In the genomic region with DNA sequence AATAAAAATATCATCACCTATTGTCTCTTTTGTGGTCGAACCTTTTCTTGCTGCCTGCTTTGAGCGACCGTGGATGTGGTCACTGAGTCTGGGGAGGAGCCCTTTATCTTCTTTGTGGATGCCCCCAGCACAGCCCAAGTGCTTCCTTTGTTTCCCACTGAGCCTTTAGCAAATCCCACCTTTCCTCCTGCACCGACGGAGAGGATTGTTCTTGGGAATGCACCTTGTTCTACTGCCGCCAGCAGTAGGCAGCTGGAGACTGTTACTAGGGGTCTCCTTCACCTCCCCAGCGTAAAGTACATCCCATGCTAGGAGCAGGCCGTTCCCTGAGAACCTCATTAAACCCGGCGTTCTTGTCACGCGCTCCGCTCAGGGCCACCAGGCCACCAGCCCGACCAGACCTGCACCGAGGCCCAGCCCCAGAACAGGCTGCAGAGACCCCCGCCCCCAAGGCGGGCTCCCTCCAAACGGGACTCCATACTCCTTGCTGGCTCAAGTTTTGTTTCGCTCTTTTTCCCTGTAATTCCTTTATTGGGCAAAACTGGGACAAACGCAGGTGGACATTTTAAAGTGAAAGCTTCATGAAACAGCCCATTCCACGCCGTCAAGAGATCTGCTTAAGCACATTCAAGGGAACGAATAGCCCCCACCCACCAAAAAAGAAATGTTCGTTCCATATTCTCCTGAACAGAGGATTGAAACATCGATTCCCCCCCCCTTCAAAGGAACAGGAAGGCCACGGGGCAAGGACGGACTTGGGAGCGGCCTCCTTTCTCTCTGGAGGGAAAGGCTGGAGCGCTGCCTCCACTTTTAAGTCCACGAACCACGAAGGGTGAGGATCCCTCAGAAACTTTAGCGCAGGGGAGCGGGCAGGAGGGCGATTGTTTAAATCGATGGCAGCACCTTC, we compare ENCODE assay signal across 8 cellular contexts. TPM values are rescaled to one million over a fixed set of nuclear protein-coding genes. Genes with fewer than 3 reads are reported as not detected.
DNase-seq lines count a peak whose midpoint lies in the region; ATAC-seq, FAIRE-seq and TF ChIP-seq lines count a peak whose summit lies in the region.

No MANE protein-coding gene starts in this region.

- TF ChIP-seq CTCF in epithelial cell of proximal tubule (conservative IDR thresholded peaks at IDR 0.05; ENCODE audit: low read depth, low read length): peak; percentile 39
- no peak for TF ChIP-seq CTCF in suprapubic skin (IDR thresholded peaks at IDR 0.05)

- TF ChIP-seq POLR2A in GM12891 (IDR thresholded peaks at IDR 0.05; ENCODE audit: low read depth, low read length): no peak; the same call in 1 of the 2 replicates
- TF ChIP-seq POLR2A in suprapubic skin (IDR thresholded peaks at IDR 0.05): no peak

- WGBS in suprapubic skin: 2% methylated on average over 29 of the region's 35 CpGs

- no peak for FAIRE-seq in GM12891 (lab: Jason Lieb, UNC)

- H3K27me3 ChIP-seq in mononuclear cell (ENCODE audit: insufficient read depth, low read length) (no peaks in the 10 kb centered on the region), suprapubic skin (no peaks in the 10 kb centered on the region)

- peaks cover 20% of the 10 kb centered on the region for H3K36me3 ChIP-seq in suprapubic skin

- TF ChIP-seq EP300 in suprapubic skin (IDR thresholded peaks at IDR 0.05): no peak

- DNase-seq in A172 (ENCODE audit: low spot score) (peak; percentile 61), GM12891 (ENCODE audit: insufficient read length, low spot score) (no peak), NCI-H345 (lab: John Stamatoyannopoulos, UW) (peak; percentile 62), epithelial cell of proximal tubule (ENCODE audit: low read depth) (no peak), suprapubic skin (ENCODE audit: low spot score in 2 of 2) (peak; percentile 79 to 82)
- DNase-seq in activated CD8-positive, alpha-beta memory T cell treated with anti-CD3 and anti-CD28 coated beads for 24 hours: peak; percentile 84

- H3K9me3 ChIP-seq in mononuclear cell (ENCODE audit: low read depth, low read length) (no peaks in the 10 kb centered on the region), suprapubic skin (no peaks in the 10 kb centered on the region)

- H3K4me1 ChIP-seq in mononuclear cell (ENCODE audit: insufficient read depth, low read length): peaks cover 47% of the 10 kb centered on the region
- H3K4me1 ChIP-seq in suprapubic skin: peaks cover 53% of the 10 kb centered on the region

- peak overlapping the region; percentile 98 for H3K27ac ChIP-seq in suprapubic skin

- no peak for ATAC-seq in HG02885 (IDR thresholded peaks at IDR 0.05; ENCODE audit: poor library complexity, unreplicated experiment)

- H3K4me3 ChIP-seq in epithelial cell of proximal tubule (ENCODE audit: low read depth, low read length) (peak overlapping the region; percentile 89), mononuclear cell (ENCODE audit: low read length) (peak overlapping the region; percentile 92), suprapubic skin (peak overlapping the region; percentile 79)

TF ChIP-seq in GM12891, 5 proteins besides CTCF, POLR2A, EP300 and RAD21:
- TF ChIP-seq POU2F2 (IDR thresholded peaks at IDR 0.05; ENCODE audit: low read depth, low read length) (0 out of 2 replicates have a peak, but pooled peaks have one; percentile 23), POLR2AphosphoS5 (IDR thresholded peaks at IDR 0.05; ENCODE audit: low read depth, low read length) (no peak; the same call in 1 of the 2 replicates), TAF1 (IDR thresholded peaks at IDR 0.05; ENCODE audit: low read depth, low read length) (peak; percentile 53; the same call in 1 of the 2 replicates)

RNA-seq across cellular contexts. Expression of gene MAT2A, which starts 1.1 kb away (rescaled TPM):
- 94.6 and 95.2 TPM in 2 replicates for total RNA-seq in A172 (2014; rRNA removed; shearing (Covaris generic))
- 197 TPM for polyA plus RNA-seq in GM12891 (2012; ENCODE audit: low read depth, missing spikeins)
- total RNA-seq in epithelial cell of proximal tubule (64.6 and 134 TPM in 2 replicates), mononuclear cell (67.0 TPM), suprapubic skin (100 to 1,000 TPM; 153 to 234 (median 167) TPM)

RNA-seq across cellular contexts. Expression of gene GGCX, which starts 23.4 kb away (rescaled TPM):
- 28.1 and 31.5 TPM in 2 replicates for total RNA-seq in A172 (2014; rRNA removed; shearing (Covaris generic))
- 19.4 TPM for polyA plus RNA-seq in GM12891 (2012; ENCODE audit: low read depth, missing spikeins)
- total RNA-seq in epithelial cell of proximal tubule: 35.1 and 58.2 TPM in 2 replicates
- total RNA-seq in mononuclear cell: 11.0 TPM
- 10 to 100 TPM; 23.2 to 38.9 (median 27.7) TPM for total RNA-seq in suprapubic skin

RNA-seq across cellular contexts. Expression of gene VAMP8, which starts 39.5 kb away (rescaled TPM):
- 1.3 and 1.5 TPM in 2 replicates for total RNA-seq in A172 (2014; rRNA removed; shearing (Covaris generic))
- polyA plus RNA-seq in GM12891 (2012; ENCODE audit: low read depth, missing spikeins): 141 TPM
- total RNA-seq in epithelial cell of proximal tubule: 86.5 and 152 TPM in 2 replicates
- 27.6 TPM for total RNA-seq in mononuclear cell
- 100 to 1,000 TPM in 1 of 4 donors, 10 to 100 TPM in 3; 85.5 to 123 (median 96.0) TPM for total RNA-seq in suprapubic skin

RNA-seq across cellular contexts. Expression of gene VAMP5, which starts 46.4 kb away (rescaled TPM):
- 36.2 and 51.0 TPM in 2 replicates for total RNA-seq in A172 (2014; rRNA removed; shearing (Covaris generic))
- 62.7 TPM for polyA plus RNA-seq in GM12891 (2012; ENCODE audit: low read depth, missing spikeins)
- total RNA-seq in epithelial cell of proximal tubule: 25.0 and 28.9 TPM in 2 replicates
- total RNA-seq in mononuclear cell: 8.9 TPM
- 10 to 100 TPM in 2 of 4 donors, 1 to 10 TPM in 2; 7.9 to 24.1 (median 14.0) TPM for total RNA-seq in suprapubic skin

RNA-seq across cellular contexts. Expression of gene RNF181, which starts 57.7 kb away (rescaled TPM):
- total RNA-seq in A172 (2014; rRNA removed; shearing (Covaris generic)): 262 and 285 TPM in 2 replicates
- 243 TPM for polyA plus RNA-seq in GM12891 (2012; ENCODE audit: low read depth, missing spikeins)
- total RNA-seq in epithelial cell of proximal tubule (187 and 280 TPM in 2 replicates), mononuclear cell (55.9 TPM), suprapubic skin (100 to 1,000 TPM in 3 of 4 donors, 10 to 100 TPM in 1; 89.9 to 127 (median 110) TPM)

Comparison
In these comparisons a context has a peak if more than half of its experiments do, and no peak if none do; other contexts are left out.
1. DNase-seq: peak in A172 (single experiment), NCI-H345 (single experiment), activated CD8-positive, alpha-beta memory T cell treated with anti-CD3 and anti-CD28 coated beads for 24 hours (single experiment) and suprapubic skin (2 of 2); none in GM12891 (single experiment) and epithelial cell of proximal tubule (single experiment).
2. RNA of gene VAMP8, which starts 39.5 kb away (total RNA-seq): 86.5 to 152 TPM in epithelial cell of proximal tubule, 85.5 to 123 TPM in suprapubic skin and 27.6 TPM in mononuclear cell (single experiment); 1.3 to 1.5 TPM in A172; every median in the first group is over 10 times any median in the second.
3. Peak in every context shown above with its lines, with median percentiles within 50 percentile points of each other: H3K4me3 ChIP-seq.